ENCODE assay signal across 17 cellular contexts in genomic region chr16:30986129-30986991, GRCh38. TPM values are rescaled to one million over a fixed set of nuclear protein-coding genes. Genes with fewer than 3 reads are reported as not detected.
DNase-seq lines count a peak whose midpoint lies in the region; ATAC-seq, FAIRE-seq and TF ChIP-seq lines count a peak whose summit lies in the region.
"Had no signal": no experiment of that assay in that cellular context is flagged by ENCODE, and none has a peak within 500 bp of the region (broad histone marks: within the 10 kb centered on the region; RNA-seq: fewer than 3 reads in every experiment).

No MANE protein-coding gene starts in this region.

- H3K27ac Mint-ChIP-seq in astrocyte (ENCODE audit: unreplicated experiment): no peak overlapping the region
- H3K27ac Mint-ChIP-seq: activated B cell treated with CpG ODN at 0.5 μM for 24 hours had no signal

- peak overlapping the region; percentile 19 for H4K91ac ChIP-seq in mesenchymal stem cell (ENCODE audit: low read length)

- H3K4me3 ChIP-seq in astrocyte (ENCODE audit: insufficient read depth, low read depth, low read length): no peak overlapping the region
- H3K4me3 ChIP-seq in mesenchymal stem cell (ENCODE audit: insufficient read depth in 1 of 2, low read depth in 1 of 2, low read length in 2 of 2): peak overlapping the region in 1 of 2 experiments; percentile 92
- no peak overlapping the region for H3K4me3 ChIP-seq in small intestine (ENCODE audit: low read depth in 1 of 2, low read length in 2 of 2)
- H3K4me3 ChIP-seq: cardiac muscle cell, mucosa of descending colon had no signal

- TF ChIP-seq CTCF in C4-2B (conservative IDR thresholded peaks at IDR 0.05) (no peak), astrocyte (IDR thresholded peaks at IDR 0.05; ENCODE audit: insufficient read depth, low read depth, low read length) (no peak)

- FAIRE-seq in astrocyte (lab: Jason Lieb, UNC): no peak
- FAIRE-seq in small intestine (lab: Jason Lieb, UNC): no peak
- FAIRE-seq: endometrium, keratinocyte had no signal

- peaks cover 10% of the 10 kb centered on the region for H3K4me1 ChIP-seq in astrocyte (ENCODE audit: insufficient read depth, low read length)
- peaks cover 30% of the 10 kb centered on the region for H3K4me1 ChIP-seq in mesenchymal stem cell (ENCODE audit: control insufficient read depth, insufficient read depth, low read depth, low read length)
- no peaks in the 10 kb centered on the region for H3K4me1 ChIP-seq in small intestine (ENCODE audit: control insufficient read depth in 2 of 2, insufficient read depth in 1 of 2, low read depth in 1 of 2, low read length in 1 of 2)

- no peak overlapping the region for H2BK5ac ChIP-seq in mesenchymal stem cell (ENCODE audit: low read depth, low read length, poor library complexity, severe bottlenecking)

- no peak overlapping the region for H2BK15ac ChIP-seq in mesenchymal stem cell (ENCODE audit: low read depth, poor library complexity, severe bottlenecking)

- DNase-seq in astrocyte (ENCODE audit: low read depth) (no peak), mesenchymal stem cell (no peak), small intestine (no peak), SHP77 (lab: John Stamatoyannopoulos, UW) (no peak)
- DNase-seq: activated B cell treated with CpG ODN at 0.5 μM for 24 hours; activated CD8-positive, alpha-beta memory T cell treated with anti-CD3 and anti-CD28 coated beads, Interleukin-2, amount 50 U/mL, for 48 hours; activated naive CD4-positive, alpha-beta T cell treated with anti-CD3 and anti-CD28 coated beads, Interleukin-2, amount 50 U/mL, for 16 hours; GF-D8; head of caudate nucleus; SW 1271 had no signal

- no peaks in the 10 kb centered on the region for H3K27me3 ChIP-seq in astrocyte (ENCODE audit: insufficient read depth, low read length)
- H3K27me3 ChIP-seq in mesenchymal stem cell (ENCODE audit: control insufficient read depth in 1 of 2, insufficient read depth in 1 of 2, low read length in 2 of 2): no peaks in the 10 kb centered on the region
- H3K27me3 ChIP-seq in small intestine (ENCODE audit: control insufficient read depth in 2 of 2, insufficient read depth in 2 of 2, low read length in 2 of 2): no peaks in the 10 kb centered on the region
- H3K27me3 ChIP-seq: cardiac muscle cell, Peyer's patch had no signal

- H3K27ac ChIP-seq in C4-2B (peak overlapping the region; percentile 68; the same call in 1 of the 2 replicates), astrocyte (ENCODE audit: low read depth, low read length) (no peak overlapping the region), mesenchymal stem cell (ENCODE audit: low read length, poor library complexity, severe bottlenecking) (no peak overlapping the region), small intestine (ENCODE audit: low read depth in 1 of 2, low read length in 1 of 2) (peak overlapping the region in 1 of 2 donors; percentile 84)
- H3K27ac ChIP-seq: cardiac muscle cell had no signal

- no peak overlapping the region for H3K23ac ChIP-seq in mesenchymal stem cell (ENCODE audit: low read length in 2 of 2)

- H3K9me3 Mint-ChIP-seq in astrocyte (ENCODE audit: unreplicated experiment): no peaks in the 10 kb centered on the region
- H3K9me3 Mint-ChIP-seq: activated B cell treated with CpG ODN at 0.5 μM for 24 hours had no signal

- H3K27me3 Mint-ChIP-seq in astrocyte (ENCODE audit: low read depth, unreplicated experiment): no peaks in the 10 kb centered on the region
- H3K27me3 Mint-ChIP-seq: activated B cell treated with CpG ODN at 0.5 μM for 24 hours had no signal

- no peaks in the 10 kb centered on the region for H3K79me1 ChIP-seq in mesenchymal stem cell (replicated peaks; ENCODE audit: low read length, poor library complexity, severe bottlenecking)

- H2BK120ac ChIP-seq in mesenchymal stem cell (ENCODE audit: low read depth, low read length): no peak overlapping the region

- H3K9me3 ChIP-seq in astrocyte (ENCODE audit: insufficient read depth, low read depth, low read length): no peaks in the 10 kb centered on the region
- H3K9me3 ChIP-seq in mesenchymal stem cell (ENCODE audit: control insufficient read depth, low read length): no peaks in the 10 kb centered on the region
- H3K9me3 ChIP-seq in small intestine (ENCODE audit: control insufficient read depth, low read depth): no peaks in the 10 kb centered on the region
- H3K9me3 ChIP-seq: mucosa of descending colon, Peyer's patch had no signal

- peaks cover 14% of the 10 kb centered on the region for H3K36me3 Mint-ChIP-seq in astrocyte (ENCODE audit: low read depth, unreplicated experiment)

- H2AFZ ChIP-seq in astrocyte (ENCODE audit: low read depth, low read length) (no peak overlapping the region), mesenchymal stem cell (ENCODE audit: low read depth, low read length) (no peak overlapping the region)

- H3K14ac ChIP-seq in mesenchymal stem cell (ENCODE audit: low read length in 2 of 2): no peak overlapping the region

- H3K4me3 Mint-ChIP-seq in astrocyte (ENCODE audit: unreplicated experiment): peak overlapping the region; percentile 27
- H3K4me3 Mint-ChIP-seq: activated B cell treated with CpG ODN at 0.5 μM for 24 hours had no signal

- H3K36me3 ChIP-seq in astrocyte (ENCODE audit: insufficient read depth, low read length) (no peaks in the 10 kb centered on the region), mesenchymal stem cell (ENCODE audit: control insufficient read depth in 1 of 2, insufficient read depth in 2 of 2, low read depth in 1 of 2, low read length in 2 of 2) (peaks cover 49 to 75% of the 10 kb centered on the region in 2 experiments), small intestine (ENCODE audit: control insufficient read depth in 2 of 2, insufficient read depth in 2 of 2, low read length in 2 of 2) (peaks cover 0 to 12% of the 10 kb centered on the region in 2 donors)

- H3K4me2 ChIP-seq in astrocyte (ENCODE audit: low read length): no peak overlapping the region
- no peak overlapping the region for H3K4me2 ChIP-seq in mesenchymal stem cell (ENCODE audit: low read length, poor library complexity, severe bottlenecking)

- H4K20me1 ChIP-seq in astrocyte (ENCODE audit: insufficient read depth, low read length): peaks cover 6% of the 10 kb centered on the region

- no peak for ATAC-seq in GM18873 (IDR thresholded peaks at IDR 0.05; ENCODE audit: low FRiP score, unreplicated experiment)

- H3K9ac ChIP-seq in astrocyte (ENCODE audit: low read length) (no peak overlapping the region), mesenchymal stem cell (ENCODE audit: low read length) (peak overlapping the region; percentile 93)

- H3K18ac ChIP-seq in mesenchymal stem cell (ENCODE audit: low read depth in 1 of 2, low read length in 2 of 2): no peak overlapping the region

- 98% methylated on average over 29 of the region's 29 CpGs for WGBS in mesenchymal stem cell
- 89 to 91% (median 89%) methylated on average over 28 to 29 of the region's 29 CpGs for WGBS in small intestine, 3 donors

- peak overlapping the region in 1 of 2 experiments; percentile 28 for H2BK12ac ChIP-seq in mesenchymal stem cell (ENCODE audit: low read length in 2 of 2)

- H4K8ac ChIP-seq in mesenchymal stem cell (ENCODE audit: low read length): no peak overlapping the region

- peaks cover 7% of the 10 kb centered on the region for H3K4me1 Mint-ChIP-seq in astrocyte (ENCODE audit: low read depth, unreplicated experiment)
- H3K4me1 Mint-ChIP-seq: activated B cell treated with CpG ODN at 0.5 μM for 24 hours had no signal

- H3K4ac ChIP-seq in mesenchymal stem cell (ENCODE audit: low read depth in 1 of 2, low read length in 2 of 2): no peak overlapping the region

- H3K79me2 ChIP-seq in astrocyte (ENCODE audit: insufficient read depth, low read length): no peaks in the 10 kb centered on the region

- H2AK5ac ChIP-seq in mesenchymal stem cell (ENCODE audit: low read length, severe bottlenecking): no peak overlapping the region

RNA-seq across cellular contexts. Expression of gene HSD3B7, which starts 1.4 kb away (rescaled TPM):
- total RNA-seq in astrocyte: 8.3 and 9.0 TPM in 2 replicates
- polyA plus RNA-seq in mesenchymal stem cell (2013, experiment 1 of 2): 9.2 TPM
- 9.4 TPM for polyA plus RNA-seq in mesenchymal stem cell (2013, experiment 2 of 2)
- polyA plus RNA-seq in small intestine: 10 to 100 TPM; 15.9 to 48.9 (median 29.5) TPM

RNA-seq across cellular contexts. Expression of gene STX1B, which starts 24.1 kb away (rescaled TPM):
- total RNA-seq in astrocyte: 10.7 and 11.0 TPM in 2 replicates
- 0.47 TPM for polyA plus RNA-seq in mesenchymal stem cell (2013, experiment 1 of 2)
- polyA plus RNA-seq in mesenchymal stem cell (2013, experiment 2 of 2): 0.37 TPM
- 1 to 10 TPM in 1 of 3 donors, not detected in 2; 1.5 TPM for polyA plus RNA-seq in small intestine

RNA-seq across cellular contexts. Expression of gene SETD1A, which starts 28.8 kb away (rescaled TPM):
- total RNA-seq in astrocyte: 15.4 and 18.7 TPM in 2 replicates
- 11.7 TPM for polyA plus RNA-seq in mesenchymal stem cell (2013, experiment 1 of 2)
- 10.9 TPM for polyA plus RNA-seq in mesenchymal stem cell (2013, experiment 2 of 2)
- polyA plus RNA-seq in small intestine: 10 to 100 TPM in 1 of 3 donors, 1 to 10 TPM in 2; 6.9 to 10.3 (median 7.8) TPM

RNA-seq across cellular contexts. Expression of gene ORAI3, which starts 37.5 kb away (rescaled TPM):
- 21.1 and 22.6 TPM in 2 replicates for total RNA-seq in astrocyte
- 63.4 TPM for polyA plus RNA-seq in mesenchymal stem cell (2013, experiment 1 of 2)
- polyA plus RNA-seq in mesenchymal stem cell (2013, experiment 2 of 2): 64.8 TPM
- polyA plus RNA-seq in small intestine: 10 to 100 TPM in 1 of 3 donors, 1 to 10 TPM in 2; 6.2 to 10.5 (median 6.7) TPM

RNA-seq across cellular contexts. Expression of gene STX4, which starts 47.0 kb away (rescaled TPM):
- 54.9 and 56.0 TPM in 2 replicates for total RNA-seq in astrocyte
- 80.0 TPM for polyA plus RNA-seq in mesenchymal stem cell (2013, experiment 1 of 2)
- polyA plus RNA-seq in mesenchymal stem cell (2013, experiment 2 of 2): 81.0 TPM
- polyA plus RNA-seq in small intestine: 100 to 1,000 TPM in 2 of 3 donors, 10 to 100 TPM in 1; 64.6 to 115 (median 111) TPM
